In the genomic region with DNA sequence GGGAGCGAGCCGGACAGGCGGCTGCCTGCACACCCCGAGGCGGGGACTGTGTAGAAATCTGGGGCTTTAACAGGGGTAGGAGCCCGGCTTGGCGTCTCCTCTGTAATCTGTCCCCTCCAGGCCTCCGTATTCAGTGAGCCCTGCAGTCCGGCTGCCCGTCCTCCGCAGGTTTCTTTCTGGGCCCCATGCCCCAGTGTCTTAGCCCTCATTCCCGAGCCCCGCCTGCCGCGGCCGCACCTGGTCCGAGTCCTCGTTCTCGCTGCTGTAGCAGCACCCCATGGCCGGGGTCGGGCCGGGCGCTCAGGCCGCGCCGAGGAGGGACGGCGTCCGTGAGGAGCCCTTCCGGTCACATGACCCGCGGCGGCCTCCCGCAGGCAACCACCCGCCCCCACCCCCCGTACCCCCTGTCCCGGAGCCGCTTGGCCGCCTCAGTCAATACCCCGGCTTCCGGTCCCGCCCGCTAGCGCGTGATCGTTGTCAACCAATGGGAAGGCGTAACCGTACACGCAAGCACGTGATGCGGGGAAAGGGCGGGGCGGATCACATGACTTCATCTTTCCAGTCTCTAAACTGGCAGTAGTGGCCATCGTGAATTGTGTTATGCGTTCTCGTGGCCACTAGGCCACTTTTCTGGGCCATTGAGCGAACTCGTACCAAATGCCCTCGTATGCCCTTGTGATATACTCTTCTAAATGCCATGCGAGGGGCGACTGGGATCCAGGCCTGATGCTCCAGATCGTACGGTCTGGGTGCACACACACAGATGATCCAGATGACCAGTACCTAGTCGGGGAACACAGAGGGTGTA, we compare ENCODE assay signal across 1 cellular context.
A peak's percentile ranks its signal among the peaks of the same experiment; 100 is the strongest.
TF ChIP-seq lines count a peak whose summit lies in the region.

A gene (minus strand): TSS at position 352 of the 808 bp plus-strand sequence. CDS start 73 bp downstream, at position 279.

TF ChIP-seq in HepG2, 621 proteins besides CTCF, POLR2A, EP300 and RAD21 (continued from another document and continues in another):
- TF ChIP-seq IKZF4 (CRISPR knock-in tag; IDR thresholded peaks at IDR 0.05; ENCODE audit: borderline replicate concordance, low read depth, not compliant biosample characterization) (peak; percentile 25), SIN3A (IDR thresholded peaks at IDR 0.05; ENCODE audit: borderline replicate concordance, low read depth, low read length) (peak; percentile 77; the same call in 1 of the 2 replicates), MED1 (CRISPR knock-in tag; IDR thresholded peaks at IDR 0.05) (peak; percentile 65), HCFC1 (IDR thresholded peaks at IDR 0.05; ENCODE audit: low read depth, low read length) (peak; percentile 42; the same call in 1 of the 2 replicates), KLF15 (CRISPR knock-in tag; IDR thresholded peaks at IDR 0.05; ENCODE audit: borderline replicate concordance) (0 out of 2 replicates have a peak, but pooled peaks have one; percentile 19), HOXA5 (CRISPR knock-in tag; IDR thresholded peaks at IDR 0.05) (peak; percentile 60), ZNF589 (CRISPR knock-in tag; conservative IDR thresholded peaks at IDR 0.05) (no peak), RAD51 (IDR thresholded peaks at IDR 0.05; ENCODE audit: borderline replicate concordance) (peak; percentile 98), ZKSCAN8 (CRISPR knock-in tag; IDR thresholded peaks at IDR 0.05; ENCODE audit: borderline replicate concordance) (peak; percentile 48; the same call in 1 of the 2 replicates), THAP11 (CRISPR knock-in tag; IDR thresholded peaks at IDR 0.05) (peak; percentile 90), TEAD2 (CRISPR knock-in tag; IDR thresholded peaks at IDR 0.05) (peak; percentile 19; the same call in 1 of the 2 replicates), SCMH1 (CRISPR knock-in tag; IDR thresholded peaks at IDR 0.05; ENCODE audit: borderline replicate concordance) (no peak), SRSF1 (optimal IDR thresholded peaks at IDR 0.05; ENCODE audit: low read depth, low read length) (no peak), ELF1 (CRISPR knock-in tag; IDR thresholded peaks at IDR 0.05) (peak; percentile 84), FOXC1 (CRISPR knock-in tag; IDR thresholded peaks at IDR 0.05; ENCODE audit: borderline replicate concordance) (peak; percentile 67; the same call in 1 of the 2 replicates), PITX1 (CRISPR knock-in tag; IDR thresholded peaks at IDR 0.05) (0 out of 2 replicates have a peak, but pooled peaks have one; percentile 37), WIZ (CRISPR knock-in tag; IDR thresholded peaks at IDR 0.05) (no peak), POLR2AphosphoS5 (IDR thresholded peaks at IDR 0.05; ENCODE audit: low read depth, low read length) (peak; percentile 73), MBD4 (IDR thresholded peaks at IDR 0.05; ENCODE audit: borderline replicate concordance, low read length) (no peak), ZNF160 (CRISPR knock-in tag; IDR thresholded peaks at IDR 0.05) (peak; percentile 30; the same call in 1 of the 2 replicates), SIX4 (CRISPR knock-in tag; IDR thresholded peaks at IDR 0.05) (peak; percentile 87), ESRRA (CRISPR knock-in tag; IDR thresholded peaks at IDR 0.05; ENCODE audit: low read depth) (peak; percentile 34; the same call in 1 of the 2 replicates), HOXA3 (CRISPR knock-in tag; IDR thresholded peaks at IDR 0.05) (peak; percentile 58), ZBTB7A (CRISPR knock-in tag; IDR thresholded peaks at IDR 0.05) (no peak), KDM2A (CRISPR knock-in tag; IDR thresholded peaks at IDR 0.05; ENCODE audit: borderline replicate concordance, low read depth) (peak; percentile 88), CBX5 (CRISPR knock-in tag; IDR thresholded peaks at IDR 0.05; ENCODE audit: borderline replicate concordance) (peak; percentile 84), ZNF652 (CRISPR knock-in tag; IDR thresholded peaks at IDR 0.05; ENCODE audit: borderline replicate concordance, low read depth) (no peak), SRF (IDR thresholded peaks at IDR 0.05; ENCODE audit: low read depth, low read length) (no peak), ETV5 (CRISPR knock-in tag; IDR thresholded peaks at IDR 0.05; ENCODE audit: borderline replicate concordance) (peak; percentile 74), ZNF562 (CRISPR knock-in tag; IDR thresholded peaks at IDR 0.05; ENCODE audit: borderline replicate concordance) (no peak), MXD4 (CRISPR knock-in tag; IDR thresholded peaks at IDR 0.05) (0 out of 2 replicates have a peak, but pooled peaks have one; percentile 33), SALL1 (CRISPR knock-in tag; IDR thresholded peaks at IDR 0.05) (peak; percentile 62), RXRB (CRISPR knock-in tag; IDR thresholded peaks at IDR 0.05; ENCODE audit: borderline replicate concordance) (peak; percentile 23; the same call in 1 of the 2 replicates), RARG (CRISPR knock-in tag; IDR thresholded peaks at IDR 0.05; ENCODE audit: low read depth) (no peak)
- TF ChIP-seq, protein P1, sequence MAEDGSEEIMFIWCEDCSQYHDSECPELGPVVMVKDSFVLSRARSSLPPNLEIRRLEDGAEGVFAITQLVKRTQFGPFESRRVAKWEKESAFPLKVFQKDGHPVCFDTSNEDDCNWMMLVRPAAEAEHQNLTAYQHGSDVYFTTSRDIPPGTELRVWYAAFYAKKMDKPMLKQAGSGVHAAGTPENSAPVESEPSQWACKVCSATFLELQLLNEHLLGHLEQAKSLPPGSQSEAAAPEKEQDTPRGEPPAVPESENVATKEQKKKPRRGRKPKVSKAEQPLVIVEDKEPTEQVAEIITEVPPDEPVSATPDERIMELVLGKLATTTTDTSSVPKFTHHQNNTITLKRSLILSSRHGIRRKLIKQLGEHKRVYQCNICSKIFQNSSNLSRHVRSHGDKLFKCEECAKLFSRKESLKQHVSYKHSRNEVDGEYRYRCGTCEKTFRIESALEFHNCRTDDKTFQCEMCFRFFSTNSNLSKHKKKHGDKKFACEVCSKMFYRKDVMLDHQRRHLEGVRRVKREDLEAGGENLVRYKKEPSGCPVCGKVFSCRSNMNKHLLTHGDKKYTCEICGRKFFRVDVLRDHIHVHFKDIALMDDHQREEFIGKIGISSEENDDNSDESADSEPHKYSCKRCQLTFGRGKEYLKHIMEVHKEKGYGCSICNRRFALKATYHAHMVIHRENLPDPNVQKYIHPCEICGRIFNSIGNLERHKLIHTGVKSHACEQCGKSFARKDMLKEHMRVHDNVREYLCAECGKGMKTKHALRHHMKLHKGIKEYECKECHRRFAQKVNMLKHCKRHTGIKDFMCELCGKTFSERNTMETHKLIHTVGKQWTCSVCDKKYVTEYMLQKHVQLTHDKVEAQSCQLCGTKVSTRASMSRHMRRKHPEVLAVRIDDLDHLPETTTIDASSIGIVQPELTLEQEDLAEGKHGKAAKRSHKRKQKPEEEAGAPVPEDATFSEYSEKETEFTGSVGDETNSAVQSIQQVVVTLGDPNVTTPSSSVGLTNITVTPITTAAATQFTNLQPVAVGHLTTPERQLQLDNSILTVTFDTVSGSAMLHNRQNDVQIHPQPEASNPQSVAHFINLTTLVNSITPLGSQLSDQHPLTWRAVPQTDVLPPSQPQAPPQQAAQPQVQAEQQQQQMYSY (CRISPR knock-in tag; IDR thresholded peaks at IDR 0.05), result peak; percentile 15; the same call in 1 of the 2 replicates
- TF ChIP-seq, protein P2, sequence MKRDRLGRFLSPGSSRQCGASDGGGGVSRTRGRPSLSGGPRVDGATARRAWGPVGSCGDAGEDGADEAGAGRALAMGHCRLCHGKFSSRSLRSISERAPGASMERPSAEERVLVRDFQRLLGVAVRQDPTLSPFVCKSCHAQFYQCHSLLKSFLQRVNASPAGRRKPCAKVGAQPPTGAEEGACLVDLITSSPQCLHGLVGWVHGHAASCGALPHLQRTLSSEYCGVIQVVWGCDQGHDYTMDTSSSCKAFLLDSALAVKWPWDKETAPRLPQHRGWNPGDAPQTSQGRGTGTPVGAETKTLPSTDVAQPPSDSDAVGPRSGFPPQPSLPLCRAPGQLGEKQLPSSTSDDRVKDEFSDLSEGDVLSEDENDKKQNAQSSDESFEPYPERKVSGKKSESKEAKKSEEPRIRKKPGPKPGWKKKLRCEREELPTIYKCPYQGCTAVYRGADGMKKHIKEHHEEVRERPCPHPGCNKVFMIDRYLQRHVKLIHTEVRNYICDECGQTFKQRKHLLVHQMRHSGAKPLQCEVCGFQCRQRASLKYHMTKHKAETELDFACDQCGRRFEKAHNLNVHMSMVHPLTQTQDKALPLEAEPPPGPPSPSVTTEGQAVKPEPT (CRISPR knock-in tag; IDR thresholded peaks at IDR 0.05; ENCODE audit: low read depth), result no peak
- TF ChIP-seq, protein P3, sequence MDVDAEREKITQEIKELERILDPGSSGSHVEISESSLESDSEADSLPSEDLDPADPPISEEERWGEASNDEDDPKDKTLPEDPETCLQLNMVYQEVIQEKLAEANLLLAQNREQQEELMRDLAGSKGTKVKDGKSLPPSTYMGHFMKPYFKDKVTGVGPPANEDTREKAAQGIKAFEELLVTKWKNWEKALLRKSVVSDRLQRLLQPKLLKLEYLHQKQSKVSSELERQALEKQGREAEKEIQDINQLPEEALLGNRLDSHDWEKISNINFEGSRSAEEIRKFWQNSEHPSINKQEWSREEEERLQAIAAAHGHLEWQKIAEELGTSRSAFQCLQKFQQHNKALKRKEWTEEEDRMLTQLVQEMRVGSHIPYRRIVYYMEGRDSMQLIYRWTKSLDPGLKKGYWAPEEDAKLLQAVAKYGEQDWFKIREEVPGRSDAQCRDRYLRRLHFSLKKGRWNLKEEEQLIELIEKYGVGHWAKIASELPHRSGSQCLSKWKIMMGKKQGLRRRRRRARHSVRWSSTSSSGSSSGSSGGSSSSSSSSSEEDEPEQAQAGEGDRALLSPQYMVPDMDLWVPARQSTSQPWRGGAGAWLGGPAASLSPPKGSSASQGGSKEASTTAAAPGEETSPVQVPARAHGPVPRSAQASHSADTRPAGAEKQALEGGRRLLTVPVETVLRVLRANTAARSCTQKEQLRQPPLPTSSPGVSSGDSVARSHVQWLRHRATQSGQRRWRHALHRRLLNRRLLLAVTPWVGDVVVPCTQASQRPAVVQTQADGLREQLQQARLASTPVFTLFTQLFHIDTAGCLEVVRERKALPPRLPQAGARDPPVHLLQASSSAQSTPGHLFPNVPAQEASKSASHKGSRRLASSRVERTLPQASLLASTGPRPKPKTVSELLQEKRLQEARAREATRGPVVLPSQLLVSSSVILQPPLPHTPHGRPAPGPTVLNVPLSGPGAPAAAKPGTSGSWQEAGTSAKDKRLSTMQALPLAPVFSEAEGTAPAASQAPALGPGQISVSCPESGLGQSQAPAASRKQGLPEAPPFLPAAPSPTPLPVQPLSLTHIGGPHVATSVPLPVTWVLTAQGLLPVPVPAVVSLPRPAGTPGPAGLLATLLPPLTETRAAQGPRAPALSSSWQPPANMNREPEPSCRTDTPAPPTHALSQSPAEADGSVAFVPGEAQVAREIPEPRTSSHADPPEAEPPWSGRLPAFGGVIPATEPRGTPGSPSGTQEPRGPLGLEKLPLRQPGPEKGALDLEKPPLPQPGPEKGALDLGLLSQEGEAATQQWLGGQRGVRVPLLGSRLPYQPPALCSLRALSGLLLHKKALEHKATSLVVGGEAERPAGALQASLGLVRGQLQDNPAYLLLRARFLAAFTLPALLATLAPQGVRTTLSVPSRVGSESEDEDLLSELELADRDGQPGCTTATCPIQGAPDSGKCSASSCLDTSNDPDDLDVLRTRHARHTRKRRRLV (CRISPR knock-in tag; IDR thresholded peaks at IDR 0.05), result 0 out of 2 replicates have a peak, but pooled peaks have one; percentile 61
- TF ChIP-seq, protein P4, sequence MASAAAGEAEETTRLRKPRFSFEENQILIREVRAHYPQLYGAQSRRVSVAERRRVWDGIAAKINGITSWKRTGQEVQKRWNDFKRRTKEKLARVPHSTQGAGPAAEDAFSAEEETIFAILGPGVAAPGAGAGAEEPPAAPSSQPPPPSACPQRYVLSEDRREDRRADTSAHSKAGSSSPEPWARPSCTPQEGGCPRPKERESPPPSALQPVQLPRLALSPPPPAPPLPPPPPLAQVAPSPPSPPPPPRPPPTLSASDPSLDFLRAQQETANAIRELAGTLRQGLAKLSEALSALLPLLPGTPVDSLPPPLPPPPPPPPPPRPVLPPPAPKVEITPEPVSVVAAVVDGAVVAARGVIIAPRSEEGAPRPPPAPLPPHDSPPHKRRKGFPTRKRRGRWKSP (CRISPR knock-in tag; IDR thresholded peaks at IDR 0.05), result peak; percentile 47; the same call in 1 of the 2 replicates
- TF ChIP-seq, protein P5, sequence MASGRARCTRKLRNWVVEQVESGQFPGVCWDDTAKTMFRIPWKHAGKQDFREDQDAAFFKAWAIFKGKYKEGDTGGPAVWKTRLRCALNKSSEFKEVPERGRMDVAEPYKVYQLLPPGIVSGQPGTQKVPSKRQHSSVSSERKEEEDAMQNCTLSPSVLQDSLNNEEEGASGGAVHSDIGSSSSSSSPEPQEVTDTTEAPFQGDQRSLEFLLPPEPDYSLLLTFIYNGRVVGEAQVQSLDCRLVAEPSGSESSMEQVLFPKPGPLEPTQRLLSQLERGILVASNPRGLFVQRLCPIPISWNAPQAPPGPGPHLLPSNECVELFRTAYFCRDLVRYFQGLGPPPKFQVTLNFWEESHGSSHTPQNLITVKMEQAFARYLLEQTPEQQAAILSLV (CRISPR knock-in tag; IDR thresholded peaks at IDR 0.05; ENCODE audit: borderline replicate concordance), result 0 out of 2 replicates have a peak, but pooled peaks have one; percentile 47
- TF ChIP-seq, protein P6, sequence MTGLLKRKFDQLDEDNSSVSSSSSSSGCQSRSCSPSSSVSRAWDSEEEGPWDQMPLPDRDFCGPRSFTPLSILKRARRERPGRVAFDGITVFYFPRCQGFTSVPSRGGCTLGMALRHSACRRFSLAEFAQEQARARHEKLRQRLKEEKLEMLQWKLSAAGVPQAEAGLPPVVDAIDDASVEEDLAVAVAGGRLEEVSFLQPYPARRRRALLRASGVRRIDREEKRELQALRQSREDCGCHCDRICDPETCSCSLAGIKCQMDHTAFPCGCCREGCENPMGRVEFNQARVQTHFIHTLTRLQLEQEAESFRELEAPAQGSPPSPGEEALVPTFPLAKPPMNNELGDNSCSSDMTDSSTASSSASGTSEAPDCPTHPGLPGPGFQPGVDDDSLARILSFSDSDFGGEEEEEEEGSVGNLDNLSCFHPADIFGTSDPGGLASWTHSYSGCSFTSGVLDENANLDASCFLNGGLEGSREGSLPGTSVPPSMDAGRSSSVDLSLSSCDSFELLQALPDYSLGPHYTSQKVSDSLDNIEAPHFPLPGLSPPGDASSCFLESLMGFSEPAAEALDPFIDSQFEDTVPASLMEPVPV (CRISPR knock-in tag; IDR thresholded peaks at IDR 0.05), result no peak
- TF ChIP-seq, protein P7, sequence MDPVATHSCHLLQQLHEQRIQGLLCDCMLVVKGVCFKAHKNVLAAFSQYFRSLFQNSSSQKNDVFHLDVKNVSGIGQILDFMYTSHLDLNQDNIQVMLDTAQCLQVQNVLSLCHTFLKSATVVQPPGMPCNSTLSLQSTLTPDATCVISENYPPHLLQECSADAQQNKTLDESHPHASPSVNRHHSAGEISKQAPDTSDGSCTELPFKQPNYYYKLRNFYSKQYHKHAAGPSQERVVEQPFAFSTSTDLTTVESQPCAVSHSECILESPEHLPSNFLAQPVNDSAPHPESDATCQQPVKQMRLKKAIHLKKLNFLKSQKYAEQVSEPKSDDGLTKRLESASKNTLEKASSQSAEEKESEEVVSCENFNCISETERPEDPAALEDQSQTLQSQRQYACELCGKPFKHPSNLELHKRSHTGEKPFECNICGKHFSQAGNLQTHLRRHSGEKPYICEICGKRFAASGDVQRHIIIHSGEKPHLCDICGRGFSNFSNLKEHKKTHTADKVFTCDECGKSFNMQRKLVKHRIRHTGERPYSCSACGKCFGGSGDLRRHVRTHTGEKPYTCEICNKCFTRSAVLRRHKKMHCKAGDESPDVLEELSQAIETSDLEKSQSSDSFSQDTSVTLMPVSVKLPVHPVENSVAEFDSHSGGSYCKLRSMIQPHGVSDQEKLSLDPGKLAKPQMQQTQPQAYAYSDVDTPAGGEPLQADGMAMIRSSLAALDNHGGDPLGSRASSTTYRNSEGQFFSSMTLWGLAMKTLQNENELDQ (CRISPR knock-in tag; IDR thresholded peaks at IDR 0.05; ENCODE audit: borderline replicate concordance), result peak; percentile 23; the same call in 1 of the 2 replicates
